ENCODE assay signal across 12 cellular contexts in genomic region chr10:45514283-45515270, GRCh38.
A peak's percentile ranks its signal among the peaks of the same experiment; 100 is the strongest.
DNase-seq lines count a peak whose midpoint lies in the region; ATAC-seq and TF ChIP-seq lines count a peak whose summit lies in the region.
"Had no signal": no experiment of that assay in that cellular context is flagged by ENCODE, and none has a peak within 500 bp of the region (broad histone marks: within the 10 kb centered on the region; RNA-seq: fewer than 3 reads in every experiment).

No MANE protein-coding gene starts in this region.

- H3K36me3 ChIP-seq in osteoblast (ENCODE audit: insufficient read depth, low read length) (no peaks in the 10 kb centered on the region), MM.1S (replicated peaks; ENCODE audit: insufficient read depth, low read length) (no peaks in the 10 kb centered on the region), esophagus muscularis mucosa (no peaks in the 10 kb centered on the region)
- H3K36me3 ChIP-seq: cardiac muscle cell, upper lobe of left lung had no signal

- H3K27ac ChIP-seq in osteoblast (ENCODE audit: low read depth, low read length), result no peak overlapping the region
- H3K27ac ChIP-seq in MM.1S (ENCODE audit: low read length), result no peak overlapping the region
- H3K27ac ChIP-seq in esophagus muscularis mucosa (replicated peaks in 1 of 4), result no peak overlapping the region
- H3K27ac ChIP-seq: cardiac muscle cell, upper lobe of left lung had no signal

- peaks cover 23% of the 10 kb centered on the region for H3K4me1 Mint-ChIP-seq in activated T-cell treated with anti-CD3 and anti-CD28 coated beads, Interleukin-2, amount 50 U/mL, for 4 hours (ENCODE audit: low read depth)

- H3K36me3 Mint-ChIP-seq in activated T-cell treated with anti-CD3 and anti-CD28 coated beads, Interleukin-2, amount 50 U/mL, for 4 hours (ENCODE audit: insufficient read depth), result no peaks in the 10 kb centered on the region

- H3K9me2 ChIP-seq in MM.1S (replicated peaks; ENCODE audit: insufficient read depth, low read length), result no peaks in the 10 kb centered on the region

- H3K4me3 Mint-ChIP-seq in activated T-cell treated with anti-CD3 and anti-CD28 coated beads, Interleukin-2, amount 50 U/mL, for 4 hours, result no peak overlapping the region
- H3K4me3 Mint-ChIP-seq: H9 had no signal

- H3K79me2 ChIP-seq in osteoblast (ENCODE audit: insufficient read depth, low read length) (peaks cover 2% of the 10 kb centered on the region), MM.1S (ENCODE audit: low read length) (no peaks in the 10 kb centered on the region)

- no peaks in the 10 kb centered on the region for H3K27me3 Mint-ChIP-seq in activated T-cell treated with anti-CD3 and anti-CD28 coated beads, Interleukin-2, amount 50 U/mL, for 4 hours (ENCODE audit: low read depth)

- no peaks in the 10 kb centered on the region for H3K9me3 Mint-ChIP-seq in activated T-cell treated with anti-CD3 and anti-CD28 coated beads, Interleukin-2, amount 50 U/mL, for 4 hours

- no peak overlapping the region for H3K4me2 ChIP-seq in osteoblast (ENCODE audit: insufficient read depth, low read length)
- no peak overlapping the region for H3K4me2 ChIP-seq in MM.1S (ENCODE audit: low read depth, low read length)

- WGBS in esophagus muscularis mucosa, result 76% methylated on average over 12 of the region's 12 CpGs

- no peak for ATAC-seq in activated T-cell treated with anti-CD3 and anti-CD28 coated beads, Interleukin-2, amount 50 U/mL, for 4 hours
- ATAC-seq in HG03520 (IDR thresholded peaks at IDR 0.05; ENCODE audit: unreplicated experiment), result no peak

- intact Hi-C loops in esophagus muscularis mucosa (cut with DNase I), result no loop called here

- H3F3A ChIP-seq in MM.1S (ENCODE audit: insufficient read depth, low read length), result no peaks in the 10 kb centered on the region

- DNase-seq in DMS153 treated with DMSO at 0.1 percent for 48 hours (lab: John Stamatoyannopoulos, UW; ENCODE audit: unreplicated experiment) (peak; percentile 59), NCI-H526 (lab: John Stamatoyannopoulos, UW) (peak; percentile 12 to 63), epithelial cell of esophagus (ENCODE audit: low read depth) (peak; percentile 92), osteoblast (ENCODE audit: insufficient read length, low spot score, missing footprints) (peak; percentile 90), MM.1S (no peak), esophagus muscularis mucosa (ENCODE audit: extremely low spot score) (no peak)
- DNase-seq in activated T-cell treated with anti-CD3 and anti-CD28 coated beads, Interleukin-2, amount 50 U/mL, for 4 hours, result no peak
- DNase-seq: H9, NCI-H1092 treated with DMSO at 0.1 percent for 48 hours had no signal

- H3K27me3 ChIP-seq in osteoblast (ENCODE audit: insufficient read depth, low read length) (no peaks in the 10 kb centered on the region), MM.1S (replicated peaks; ENCODE audit: insufficient read depth, low read length) (no peaks in the 10 kb centered on the region), esophagus muscularis mucosa (no peaks in the 10 kb centered on the region)
- H3K27me3 ChIP-seq: cardiac muscle cell, upper lobe of left lung had no signal

- peaks cover 6% of the 10 kb centered on the region for H3K4me1 ChIP-seq in osteoblast (ENCODE audit: insufficient read depth, low read length)
- H3K4me1 ChIP-seq in MM.1S (ENCODE audit: low read length), result no peaks in the 10 kb centered on the region
- H3K4me1 ChIP-seq in esophagus muscularis mucosa, result peaks cover 0 to 12% (median 0%) of the 10 kb centered on the region in 4 donors

- H3K4me3 ChIP-seq in epithelial cell of esophagus (ENCODE audit: low read length) (peak overlapping the region; percentile 5), osteoblast (ENCODE audit: insufficient read depth, low read length) (no peak overlapping the region), MM.1S (ENCODE audit: low read length) (no peak overlapping the region), esophagus muscularis mucosa (no peak overlapping the region)
- H3K4me3 ChIP-seq: cardiac muscle cell, upper lobe of left lung had no signal

- TF ChIP-seq POLR2A in esophagus muscularis mucosa (IDR thresholded peaks at IDR 0.05; ENCODE audit: low read depth), result no peak

- H3K9me3 ChIP-seq in osteoblast (ENCODE audit: low read depth, low read length), result no peaks in the 10 kb centered on the region
- no peaks in the 10 kb centered on the region for H3K9me3 ChIP-seq in MM.1S (replicated peaks; ENCODE audit: insufficient read depth, low read length)
- H3K9me3 ChIP-seq in esophagus muscularis mucosa, result no peaks in the 10 kb centered on the region
- H3K9me3 ChIP-seq: upper lobe of left lung had no signal

- no peak overlapping the region for H3K9ac ChIP-seq in MM.1S (ENCODE audit: low read length)

- no peak for TF ChIP-seq CTCF in epithelial cell of esophagus (IDR thresholded peaks at IDR 0.05; ENCODE audit: insufficient read depth, low read depth, low read length, missing control alignments)
- no peak for TF ChIP-seq CTCF in osteoblast (IDR thresholded peaks at IDR 0.05; ENCODE audit: extremely low read depth, low read depth, low read length)
- no peak for TF ChIP-seq CTCF in MM.1S (IDR thresholded peaks at IDR 0.05; ENCODE audit: low read length)
- no peak for TF ChIP-seq CTCF in esophagus muscularis mucosa (IDR thresholded peaks at IDR 0.05)

- no peak overlapping the region for H2AFZ ChIP-seq in osteoblast (ENCODE audit: low read length)
- H2AFZ ChIP-seq in MM.1S (ENCODE audit: low read length), result no peak overlapping the region

- peaks cover 32% of the 10 kb centered on the region for H4K20me1 ChIP-seq in osteoblast (ENCODE audit: insufficient read depth, low read length)
- no peaks in the 10 kb centered on the region for H4K20me1 ChIP-seq in MM.1S (ENCODE audit: insufficient read depth, low read length)

- no peak for TF ChIP-seq EP300 in esophagus muscularis mucosa (IDR thresholded peaks at IDR 0.05)

Comparison
In these comparisons a context has a peak if more than half of its experiments do, and no peak if none do; other contexts are left out.
1. DNase-seq: peak in DMS153 treated with DMSO at 0.1 percent for 48 hours (single experiment), NCI-H526 (2 of 2), epithelial cell of esophagus (single experiment) and osteoblast (single experiment); none in activated T-cell treated with anti-CD3 and anti-CD28 coated beads, Interleukin-2, amount 50 U/mL, for 4 hours (single experiment), MM.1S (single experiment) and esophagus muscularis mucosa (single experiment).